ENCODE assay signal across 21 cellular contexts in the genomic region with DNA sequence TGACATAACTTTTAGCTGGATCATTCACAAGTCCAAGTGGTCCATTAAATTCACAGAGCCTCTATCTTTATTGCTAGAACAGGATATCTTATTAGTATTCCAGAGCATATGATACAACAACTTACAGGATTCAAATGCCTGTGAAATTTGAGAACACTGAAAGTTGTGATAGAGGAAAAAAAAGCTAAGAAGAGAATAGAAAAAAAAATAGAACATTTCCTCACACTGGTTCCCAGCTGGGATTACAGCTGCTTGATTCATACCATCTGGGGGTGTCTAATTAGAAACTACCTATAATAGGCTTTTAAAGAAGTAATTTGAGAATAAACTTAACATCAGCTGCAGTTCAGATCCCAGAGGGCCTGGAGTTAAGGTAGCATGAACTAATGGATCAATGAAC.
"Had no signal": no experiment of that assay in that cellular context is flagged by ENCODE, and none has a peak within 500 bp of the region (broad histone marks: within the 10 kb centered on the region; RNA-seq: fewer than 3 reads in every experiment).

No MANE protein-coding gene starts in this region.

- H3K4me1 ChIP-seq: left lung, sigmoid colon, stomach, suprapubic skin, tibial nerve had no signal

- ATAC-seq: activated T-cell treated with anti-CD3 and anti-CD28 coated beads, Interleukin-2, amount 50 U/mL, for 72 hours; left lung; naive thymus-derived CD4-positive, alpha-beta T cell; stimulated activated memory B cell treated with anti-CD40 and anti-IgM and Interleukin-4, amounts not matched to agents 10 μg/mL and 1 μg/mL and 100 μg/mL, for 72 hours had no signal

- H3K9me3 ChIP-seq: left lung, sigmoid colon, suprapubic skin had no signal

- H3K27ac ChIP-seq: left lung, sigmoid colon, stomach, suprapubic skin, tibial nerve had no signal

- DNase-seq: activated CD4-positive, alpha-beta memory T cell treated with anti-CD3 and anti-CD28 coated beads for 36 hours; activated CD4-positive, alpha-beta T cell treated with anti-CD3 and anti-CD28 coated beads for 48 hours; activated effector memory CD4-positive, alpha-beta T cell treated with Interleukin-2 at 50 U/mL for 16 hours; activated naive CD4-positive, alpha-beta T cell treated with anti-CD3 and anti-CD28 coated beads, Interleukin-2, amount 10 ng/mL, durations not matched to agents 7 days and 5 days; activated T-cell treated with anti-CD3 and anti-CD28 coated beads, Interleukin-2, amount 50 U/mL, for 72 hours; cerebellar nuclear complex; cortex of kidney; endodermal cell; foreskin fibroblast; kidney; left lung; naive thymus-derived CD4-positive, alpha-beta T cell; occipital lobe; sigmoid colon; stimulated activated CD4-positive, alpha-beta T cell treated with anti-CD3 and anti-CD28 coated beads, Interleukin-15, amount 100 ng/mL, for 24 hours; stomach had no signal

- H3K27me3 ChIP-seq: left lung, sigmoid colon, stomach, suprapubic skin, tibial nerve had no signal

- H3K4me3 ChIP-seq: left lung, lung, sigmoid colon, smooth muscle cell, stomach, suprapubic skin, tibial nerve had no signal

- H3K4me2 ChIP-seq: smooth muscle cell had no signal

- H3K36me3 ChIP-seq: left lung, sigmoid colon, stomach, suprapubic skin, tibial nerve had no signal
